8 cellular contexts compared by ENCODE assay signal in the genomic region with DNA sequence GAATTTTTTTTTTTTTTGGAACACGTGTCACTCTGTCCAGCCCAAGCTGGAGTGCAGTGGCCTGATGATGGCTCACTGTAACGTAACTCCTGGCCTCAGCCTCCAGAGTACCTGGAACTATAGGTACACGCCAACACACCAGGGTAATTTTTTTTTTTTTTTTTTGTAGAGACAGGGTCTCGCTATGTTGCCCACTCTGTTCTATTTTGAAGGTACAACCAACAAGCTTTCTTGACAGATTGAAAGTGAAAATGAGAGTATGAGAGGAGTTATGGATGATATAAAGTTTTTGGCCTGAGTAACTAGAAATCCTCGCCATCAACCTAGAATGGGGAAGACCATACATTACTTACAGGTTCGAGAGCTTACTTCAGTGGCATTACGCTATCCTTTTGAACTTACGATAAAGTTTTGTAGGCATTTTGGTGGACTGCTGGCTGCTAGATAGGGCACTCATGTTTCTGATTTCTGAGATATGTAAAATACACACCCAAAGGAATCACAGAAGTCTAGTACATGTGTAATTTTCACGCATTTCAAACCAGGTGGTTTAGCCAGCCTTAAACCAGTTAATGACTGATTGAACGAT. TPM values are rescaled to one million over a fixed set of nuclear protein-coding genes. Genes with fewer than 3 reads are reported as not detected.
A peak's percentile ranks its signal among the peaks of the same experiment; 100 is the strongest.
DNase-seq lines count a peak whose midpoint lies in the region; ATAC-seq and TF ChIP-seq lines count a peak whose summit lies in the region.

No MANE protein-coding gene starts in this region.

- H4K20me1 ChIP-seq in BLaER1 treated with 17β-estradiol and CSF1 and Interleukin-3, amounts not matched to agents 10 nM and 100 nM = peaks cover 2 to 30% (median 25%) of the 10 kb centered on the region in 11 experiments; a peak in 18 of 22 replicates

- H3K36me3 ChIP-seq in BLaER1 treated with 17β-estradiol and CSF1 and Interleukin-3, amounts not matched to agents 10 nM and 100 nM = peaks cover 0 to 6% (median under 1%) of the 10 kb centered on the region in 11 experiments; a peak in 11 of 22 replicates

- H3K27ac Mint-ChIP-seq in T-helper 17 cell = peak overlapping the region; percentile 98

- peak overlapping the region; percentile 91 for H3K4me3 Mint-ChIP-seq in T-helper 17 cell

- H3K27me3 ChIP-seq in BLaER1 treated with 17β-estradiol and CSF1 and Interleukin-3, amounts not matched to agents 10 nM and 100 nM = no peaks in the 10 kb centered on the region

- peaks cover 7% of the 10 kb centered on the region for H3K36me3 Mint-ChIP-seq in T-helper 17 cell (ENCODE audit: low read depth)

- H3K27me3 Mint-ChIP-seq in T-helper 17 cell = no peaks in the 10 kb centered on the region

- no peak for TF ChIP-seq CTCF in fibroblast of the aortic adventitia (IDR thresholded peaks at IDR 0.05; ENCODE audit: insufficient read depth, low read length)

- peaks cover 23 to 50% (median 38%) of the 10 kb centered on the region in 10 experiments for H3K4me1 ChIP-seq in BLaER1 treated with 17β-estradiol and CSF1 and Interleukin-3, amounts not matched to agents 10 nM and 100 nM

- H3K4me2 ChIP-seq in BLaER1 treated with 17β-estradiol and CSF1 and Interleukin-3, amounts not matched to agents 10 nM and 100 nM = peak overlapping the region; percentile 76 to 93 (median 88)

- H3K9ac ChIP-seq in BLaER1 treated with 17β-estradiol and CSF1 and Interleukin-3, amounts not matched to agents 10 nM and 100 nM = peak overlapping the region; percentile 97 to 100 (median 99)

- no peaks in the 10 kb centered on the region for H3K9me3 ChIP-seq in BLaER1 treated with 17β-estradiol and CSF1 and Interleukin-3, amounts not matched to agents 10 nM and 100 nM (replicated peaks in 1 of 11)
- no peaks in the 10 kb centered on the region for H3K9me3 ChIP-seq in T-helper 17 cell (ENCODE audit: control insufficient read depth, low read length, poor library complexity, severe bottlenecking)

- H3K4me3 ChIP-seq in BLaER1 treated with 17β-estradiol and CSF1 and Interleukin-3, amounts not matched to agents 10 nM and 100 nM = peak overlapping the region; percentile 76 to 99 (median 96)
- peak overlapping the region; percentile 88 for H3K4me3 ChIP-seq in fibroblast of the aortic adventitia (ENCODE audit: low read depth, low read length)

- H3K4me1 Mint-ChIP-seq in T-helper 17 cell = peaks cover 38% of the 10 kb centered on the region

- no peak for DNase-seq in T-helper 17 cell
- peak; percentile 28 for DNase-seq in fibroblast of the aortic adventitia (ENCODE audit: low read depth)
- DNase-seq in renal cortical epithelial cell (ENCODE audit: low read depth) = peak; percentile 25
- no peak for DNase-seq in AG08395 (ENCODE audit: low spot score)
- no peak for DNase-seq in NCI-H1105 (lab: John Stamatoyannopoulos, UW)

- H3K27ac ChIP-seq in BLaER1 treated with 17β-estradiol and CSF1 and Interleukin-3, amounts not matched to agents 10 nM and 100 nM = peak overlapping the region; percentile 49 to 100 (median 99); a peak in 21 of 22 replicates

- ATAC-seq in GM18907 (IDR thresholded peaks at IDR 0.05; ENCODE audit: unreplicated experiment) (peak; percentile 26), HG03196 (IDR thresholded peaks at IDR 0.05; ENCODE audit: unreplicated experiment) (peak; percentile 18), T-helper 17 cell (peak; percentile 6)

RNA-seq across cellular contexts. Expression of gene CDC42SE2, which starts 0.8 kb away (rescaled TPM):
- total RNA-seq in T-helper 17 cell = 100 to 1,000 TPM; 215 to 245 TPM
- total RNA-seq in fibroblast of the aortic adventitia (ENCODE audit: low replicate concordance) = 14.2 and 45.6 TPM in 2 replicates
- 77.3 and 79.4 TPM in 2 replicates for total RNA-seq in renal cortical epithelial cell

Comparison
In these comparisons a context has a peak if more than half of its experiments do, and no peak if none do; other contexts are left out.
1. DNase-seq: peak in fibroblast of the aortic adventitia (single experiment) and renal cortical epithelial cell (single experiment); none in T-helper 17 cell (0 of 3), AG08395 (single experiment) and NCI-H1105 (single experiment).
2. Peak in every context shown above with its lines, with median percentiles within 50 percentile points of each other: ATAC-seq.